In the genomic region with DNA sequence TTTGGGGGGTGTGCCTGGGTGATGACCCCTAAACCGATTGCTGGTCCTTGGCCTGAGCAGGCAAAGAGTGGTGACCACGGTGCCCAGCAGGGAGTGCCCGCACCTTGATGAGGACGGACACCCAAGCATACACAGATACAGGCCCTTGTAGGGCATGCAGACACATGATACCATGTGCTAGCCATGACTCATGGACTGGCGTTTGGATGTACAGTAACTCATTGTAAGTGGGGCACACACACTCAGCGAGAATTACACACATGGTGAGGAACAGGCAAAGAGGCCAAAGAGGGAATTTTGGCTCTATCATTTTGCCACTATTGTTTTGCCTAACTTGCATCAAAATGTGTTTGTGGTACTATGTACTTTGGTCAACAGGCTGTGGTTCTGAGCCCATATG, we compare ENCODE assay signal across 22 cellular contexts. TPM values are rescaled to one million over a fixed set of nuclear protein-coding genes. Genes with fewer than 3 reads are reported as not detected.
"Had no signal": no experiment of that assay in that cellular context is flagged by ENCODE, and none has a peak within 500 bp of the region (broad histone marks: within the 10 kb centered on the region; RNA-seq: fewer than 3 reads in every experiment).

No MANE protein-coding gene starts in this region.

- ATAC-seq: activated naive CD4-positive, alpha-beta T cell treated with anti-CD3 and anti-CD28 coated beads, Interleukin-2, amount 50 U/mL, for 72 hours; activated T-cell treated with anti-CD3 and anti-CD28 coated beads, Interleukin-2, amount 50 U/mL, for 72 hours; gastrocnemius medialis; heart left ventricle; left cardiac atrium; lower lobe of right lung; right cardiac atrium had no signal

- DNase-seq: activated CD4-positive, alpha-beta T cell treated with anti-CD3 and anti-CD28 coated beads, Interleukin-2, amount 10 ng/mL, durations not matched to agents 24 days and 14 days; activated CD4-positive, CD25-positive, alpha-beta regulatory T cell; activated CD8-positive, alpha-beta memory T cell treated with anti-CD3 and anti-CD28 coated beads, Interleukin-2, amount 50 U/mL, for 48 hours; activated gamma-delta T cell; activated T-cell treated with anti-CD3 and anti-CD28 coated beads, Interleukin-2, amount 50 U/mL, for 72 hours; central memory CD4-positive, alpha-beta T cell; colonic mucosa; gastrocnemius medialis; heart left ventricle; left cardiac atrium; lower lobe of right lung; nephron progenitor cell; right cardiac atrium; stimulated activated CD4-positive, alpha-beta T cell treated with anti-CD3 and anti-CD28 coated beads, Interleukin-15, amount 100 ng/mL, for 24 hours; stimulated activated CD4-positive, alpha-beta T cell treated with anti-CD3 and anti-CD28 coated beads, Interleukin-4, amount 100 ng/mL, for 1 hour; stimulated activated naive CD4-positive, alpha-beta T cell treated with Interleukin-2 at 50 U/mL for 16 hours; transverse colon had no signal

- FAIRE-seq: endometrium had no signal

RNA-seq across cellular contexts. Expression of gene TLX1, which starts 45.3 kb away (rescaled TPM):
- total RNA-seq: activated CD4-positive, alpha-beta T cell treated with anti-CD3 and anti-CD28 coated beads, Interleukin-2, amount 10 ng/mL, durations not matched to agents 24 days and 14 days; activated naive CD4-positive, alpha-beta T cell treated with anti-CD3 and anti-CD28 coated beads, Interleukin-2, amount 50 U/mL, for 72 hours; activated T-cell treated with anti-CD3 and anti-CD28 coated beads, Interleukin-2, amount 50 U/mL, for 72 hours; gastrocnemius medialis; lower lobe of right lung; mesothelial cell of epicardium; omental fat pad; progenitor cell of endocrine pancreas had no signal
